Comparison of ENCODE assay signal across 1 cellular context in the genomic region with DNA sequence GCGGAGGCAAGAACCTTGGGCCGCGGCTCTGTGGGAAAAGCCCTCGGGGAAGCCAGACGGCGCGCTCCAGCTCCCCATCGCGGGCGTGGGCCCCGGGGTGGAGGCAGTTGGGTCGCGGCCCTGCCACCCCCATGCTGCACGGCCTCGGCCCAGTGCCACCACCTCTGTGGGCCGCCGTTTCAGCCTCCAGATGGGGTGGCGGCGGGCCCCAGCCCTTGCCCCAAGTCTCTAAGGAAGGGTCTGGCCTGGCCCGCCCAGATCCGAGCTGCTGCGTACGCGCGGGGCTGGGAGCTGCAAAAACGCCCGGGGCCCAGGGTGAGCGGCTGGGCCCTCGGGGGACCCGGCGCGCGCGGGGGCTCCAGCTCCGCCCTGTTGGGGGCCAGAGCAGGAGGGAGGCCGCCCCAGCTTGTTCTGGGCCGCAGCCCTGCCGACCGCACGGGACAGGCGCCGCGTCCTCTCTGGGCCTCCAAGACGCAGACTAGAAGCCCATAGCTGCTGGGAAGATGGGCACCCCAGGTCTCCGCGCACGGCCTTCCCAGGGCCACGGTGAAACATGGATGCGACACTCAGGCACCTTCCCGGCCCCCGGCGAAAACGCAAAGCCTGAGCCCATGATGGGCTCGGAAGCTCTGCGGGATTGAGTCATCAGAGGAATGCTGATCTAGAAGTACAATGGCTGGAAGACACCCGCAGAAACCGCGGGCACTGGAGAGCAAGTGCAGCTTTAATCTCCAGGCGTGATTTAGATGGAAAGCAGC.
A peak's percentile ranks its signal among the peaks of the same experiment; 100 is the strongest.
TF ChIP-seq lines count a peak whose summit lies in the region.

No MANE protein-coding gene starts in this region.

TF ChIP-seq in WTC11, 78 proteins besides CTCF, POLR2A, EP300 and RAD21 (continued from another document):
- TF ChIP-seq, protein P1, sequence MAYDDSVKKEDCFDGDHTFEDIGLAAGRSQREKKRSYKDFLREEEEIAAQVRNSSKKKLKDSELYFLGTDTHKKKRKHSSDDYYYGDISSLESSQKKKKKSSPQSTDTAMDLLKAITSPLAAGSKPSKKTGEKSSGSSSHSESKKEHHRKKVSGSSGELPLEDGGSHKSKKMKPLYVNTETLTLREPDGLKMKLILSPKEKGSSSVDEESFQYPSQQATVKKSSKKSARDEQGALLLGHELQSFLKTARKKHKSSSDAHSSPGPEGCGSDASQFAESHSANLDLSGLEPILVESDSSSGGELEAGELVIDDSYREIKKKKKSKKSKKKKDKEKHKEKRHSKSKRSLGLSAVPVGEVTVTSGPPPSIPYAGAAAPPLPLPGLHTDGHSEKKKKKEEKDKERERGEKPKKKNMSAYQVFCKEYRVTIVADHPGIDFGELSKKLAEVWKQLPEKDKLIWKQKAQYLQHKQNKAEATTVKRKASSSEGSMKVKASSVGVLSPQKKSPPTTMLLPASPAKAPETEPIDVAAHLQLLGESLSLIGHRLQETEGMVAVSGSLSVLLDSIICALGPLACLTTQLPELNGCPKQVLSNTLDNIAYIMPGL (CRISPR knock-in tag; IDR thresholded peaks at IDR 0.05), result 0 out of 2 replicates have a peak, but pooled peaks have one; percentile 4
- TF ChIP-seq, protein P2, sequence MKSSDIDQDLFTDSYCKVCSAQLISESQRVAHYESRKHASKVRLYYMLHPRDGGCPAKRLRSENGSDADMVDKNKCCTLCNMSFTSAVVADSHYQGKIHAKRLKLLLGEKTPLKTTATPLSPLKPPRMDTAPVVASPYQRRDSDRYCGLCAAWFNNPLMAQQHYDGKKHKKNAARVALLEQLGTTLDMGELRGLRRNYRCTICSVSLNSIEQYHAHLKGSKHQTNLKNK (CRISPR knock-in tag; IDR thresholded peaks at IDR 0.05), result no peak
- TF ChIP-seq MYBL2 (CRISPR knock-in tag; IDR thresholded peaks at IDR 0.05), result 0 out of 2 replicates have a peak, but pooled peaks have one; percentile 51
